ENCODE assay signal across 23 cellular contexts in the genomic region with DNA sequence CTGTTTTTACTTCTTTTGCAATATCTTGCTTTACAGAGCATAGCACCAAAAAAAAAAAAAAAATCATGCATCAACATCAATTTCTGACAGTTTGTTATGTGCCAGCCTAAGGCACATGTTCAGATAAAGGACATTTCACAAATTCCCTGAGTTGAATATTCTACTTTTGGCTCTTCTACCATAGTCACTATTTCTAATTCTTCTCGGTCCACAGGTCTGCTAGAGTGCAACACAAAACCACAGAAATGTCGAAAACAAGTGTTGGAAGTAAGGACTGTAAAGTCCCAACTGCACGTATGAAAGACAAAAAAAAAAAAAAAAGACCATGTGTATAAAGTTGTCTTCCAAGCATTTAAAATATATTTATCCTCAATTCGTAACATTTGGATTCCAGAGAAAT.
"Had no signal": no experiment of that assay in that cellular context is flagged by ENCODE, and none has a peak within 500 bp of the region (broad histone marks: within the 10 kb centered on the region; RNA-seq: fewer than 3 reads in every experiment).

No MANE protein-coding gene starts in this region.

- H3K27ac Mint-ChIP-seq: activated CD4-positive, alpha-beta memory T cell treated with anti-CD3 and anti-CD28 coated beads, Interleukin-2, amount 10 ng/mL, durations not matched to agents 7 days and 5 days; activated CD4-positive, alpha-beta T cell treated with anti-CD3 and anti-CD28 coated beads, Interleukin-2, amount 10 ng/mL, durations not matched to agents 24 days and 14 days; activated naive CD4-positive, alpha-beta T cell treated with anti-CD3 and anti-CD28 coated beads, Interleukin-2, amount 10 ng/mL, durations not matched to agents 7 days and 5 days; activated T-cell treated with anti-CD3 and anti-CD28 coated beads, Interleukin-2, amount 50 U/mL, for 24 hours; effector memory CD8-positive, alpha-beta T cell; naive B cell; nephron progenitor cell; T-helper 17 cell had no signal

- H3K4me1 ChIP-seq: pancreas, right atrium auricular region, spleen had no signal

- H2AFZ ChIP-seq: hepatocyte had no signal

- H3K4me1 Mint-ChIP-seq: activated CD4-positive, alpha-beta memory T cell treated with anti-CD3 and anti-CD28 coated beads, Interleukin-2, amount 10 ng/mL, durations not matched to agents 7 days and 5 days; activated CD4-positive, alpha-beta T cell treated with anti-CD3 and anti-CD28 coated beads, Interleukin-2, amount 10 ng/mL, durations not matched to agents 24 days and 14 days; activated naive CD4-positive, alpha-beta T cell treated with anti-CD3 and anti-CD28 coated beads, Interleukin-2, amount 10 ng/mL, durations not matched to agents 7 days and 5 days; naive B cell; T-helper 17 cell had no signal

- H3K36me3 ChIP-seq: pancreas, right atrium auricular region, spleen, tibial nerve had no signal

- H3K9me3 ChIP-seq: pancreas, right atrium auricular region, spleen, tibial nerve had no signal

- H3K9me3 Mint-ChIP-seq: activated CD4-positive, alpha-beta memory T cell treated with anti-CD3 and anti-CD28 coated beads, Interleukin-2, amount 10 ng/mL, durations not matched to agents 7 days and 5 days; activated naive CD4-positive, alpha-beta T cell treated with anti-CD3 and anti-CD28 coated beads, Interleukin-2, amount 10 ng/mL, durations not matched to agents 7 days and 5 days; nephron progenitor cell had no signal

- H3K4me3 ChIP-seq: coronary artery, hepatocyte, pancreas, right atrium auricular region, spleen, tibial nerve had no signal

- DNase-seq: activated CD4-positive, alpha-beta memory T cell treated with anti-CD3 and anti-CD28 coated beads, Interleukin-2, amount 10 ng/mL, durations not matched to agents 7 days and 5 days; activated CD4-positive, alpha-beta T cell treated with anti-CD3 and anti-CD28 coated beads, Interleukin-2, amount 10 ng/mL, durations not matched to agents 24 days and 14 days; activated CD4-positive, CD25-positive, alpha-beta regulatory T cell treated with anti-CD3 and anti-CD28 coated beads, Interleukin-2, amount 50 U/mL, for 72 hours; activated CD8-positive, alpha-beta memory T cell treated with anti-CD3 and anti-CD28 coated beads, Interleukin-2, amount 50 U/mL, for 48 hours; activated gamma-delta T cell; activated naive CD4-positive, alpha-beta T cell treated with anti-CD3 and anti-CD28 coated beads, Interleukin-2, amount 10 ng/mL, durations not matched to agents 7 days and 5 days; activated T-cell treated with anti-CD3 and anti-CD28 coated beads, Interleukin-2, amount 50 U/mL, for 24 hours; effector memory CD8-positive, alpha-beta T cell; erythroblast; foreskin melanocyte; left colon; mammary epithelial cell; naive B cell; nephron progenitor cell; pancreas; spleen; stimulated activated naive CD4-positive, alpha-beta T cell; T-helper 17 cell; T1000 had no signal

- H3K4me2 ChIP-seq: hepatocyte had no signal

- H3K79me2 ChIP-seq: hepatocyte had no signal

- H3K27ac ChIP-seq: coronary artery, hepatocyte, pancreas, right atrium auricular region, spleen, tibial nerve had no signal

- H3K36me3 Mint-ChIP-seq: activated naive CD4-positive, alpha-beta T cell treated with anti-CD3 and anti-CD28 coated beads, Interleukin-2, amount 10 ng/mL, durations not matched to agents 7 days and 5 days; naive B cell had no signal

- H3K27me3 ChIP-seq: hepatocyte, pancreas, spleen, tibial nerve had no signal

- H3K27me3 Mint-ChIP-seq: activated CD4-positive, alpha-beta memory T cell treated with anti-CD3 and anti-CD28 coated beads, Interleukin-2, amount 10 ng/mL, durations not matched to agents 7 days and 5 days; activated CD4-positive, alpha-beta T cell treated with anti-CD3 and anti-CD28 coated beads, Interleukin-2, amount 10 ng/mL, durations not matched to agents 24 days and 14 days; activated naive CD4-positive, alpha-beta T cell treated with anti-CD3 and anti-CD28 coated beads, Interleukin-2, amount 10 ng/mL, durations not matched to agents 7 days and 5 days; activated T-cell treated with anti-CD3 and anti-CD28 coated beads, Interleukin-2, amount 50 U/mL, for 24 hours; effector memory CD8-positive, alpha-beta T cell; naive B cell; T-helper 17 cell had no signal

- H3K4me3 Mint-ChIP-seq: activated CD4-positive, alpha-beta memory T cell treated with anti-CD3 and anti-CD28 coated beads, Interleukin-2, amount 10 ng/mL, durations not matched to agents 7 days and 5 days; activated CD4-positive, alpha-beta T cell treated with anti-CD3 and anti-CD28 coated beads, Interleukin-2, amount 10 ng/mL, durations not matched to agents 24 days and 14 days; activated naive CD4-positive, alpha-beta T cell treated with anti-CD3 and anti-CD28 coated beads, Interleukin-2, amount 10 ng/mL, durations not matched to agents 7 days and 5 days; activated T-cell treated with anti-CD3 and anti-CD28 coated beads, Interleukin-2, amount 50 U/mL, for 24 hours; effector memory CD8-positive, alpha-beta T cell; naive B cell; nephron progenitor cell; T-helper 17 cell had no signal
